ENCODE assay signal across 8 cellular contexts in the genomic region with DNA sequence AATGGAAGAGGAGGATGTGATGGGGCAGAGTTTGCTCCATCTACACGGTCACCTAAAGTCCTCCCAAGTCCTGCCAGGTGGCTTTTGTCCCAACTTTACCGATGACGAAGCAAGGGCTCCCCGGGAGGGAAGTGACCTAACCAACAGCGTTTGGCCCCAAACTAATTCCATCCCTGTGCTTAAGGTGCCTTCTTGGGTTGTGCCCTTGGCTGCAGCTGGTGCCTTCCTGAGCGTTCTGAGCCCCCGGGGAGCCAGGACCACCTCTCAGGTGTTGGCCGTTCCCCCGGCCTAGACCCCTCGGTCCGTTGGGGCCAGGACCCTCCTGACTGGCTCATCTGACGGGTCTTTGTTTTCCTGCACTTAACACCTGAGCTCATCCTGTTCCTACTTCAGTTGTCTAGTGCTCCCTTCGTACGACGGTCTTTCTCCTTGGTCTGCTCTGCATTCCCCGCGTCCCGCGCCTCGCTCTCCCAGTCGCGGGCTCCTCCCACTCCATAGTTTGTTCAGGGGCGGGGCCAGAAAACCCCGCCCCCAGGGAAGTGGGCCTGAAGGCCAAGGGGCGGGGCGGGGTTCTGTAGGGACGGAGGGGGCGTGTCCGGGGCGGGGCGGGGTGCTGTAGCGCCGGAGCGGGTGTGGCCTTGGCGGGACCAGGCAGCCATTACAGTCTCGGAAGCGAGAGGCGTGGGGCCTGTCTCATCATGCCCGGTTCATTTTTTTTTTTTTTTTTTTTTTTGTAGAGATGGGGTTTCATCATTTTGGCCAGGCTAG. TPM values are rescaled to one million over a fixed set of nuclear protein-coding genes. Genes with fewer than 3 reads are reported as not detected.
A peak's percentile ranks its signal among the peaks of the same experiment; 100 is the strongest.
DNase-seq lines count a peak whose midpoint lies in the region; ATAC-seq, FAIRE-seq and TF ChIP-seq lines count a peak whose summit lies in the region.

No MANE protein-coding gene starts in this region.

- no peak overlapping the region for H3K27ac ChIP-seq in RWPE2 (ENCODE audit: poor library complexity, severe bottlenecking)
- H3K27ac ChIP-seq in foreskin keratinocyte: no peak overlapping the region

- peak overlapping the region; percentile 33 for H3K4me3 ChIP-seq in AG04449 (ENCODE audit: low read depth, low read length)
- H3K4me3 ChIP-seq in RWPE2 (ENCODE audit: severe bottlenecking): no peak overlapping the region

- DNase-seq in AG04449 (ENCODE audit: low read depth, low spot score) (peak; percentile 9), GM19239 (ENCODE audit: insufficient read length, low spot score) (peak; percentile 88), KBM-7 (peak; percentile 90), RWPE2 (ENCODE audit: low spot score) (peak; percentile 97), activated gamma-delta T cell (lab: John Stamatoyannopoulos, UW) (peak; percentile 72), foreskin keratinocyte (peak; percentile 59 to 78), omental fat pad (ENCODE audit: low spot score) (peak; percentile 93), superior temporal gyrus (ENCODE audit: extremely low spot score) (peak; percentile 12)

- CTCF ChIA-PET in AG04449 (lab: Yijun Ruan, JAX): interaction anchor here (0.8 to 5.1 kb wide), 13 partner anchors 7 to 69 kb away, joined by 3 to 27 read pairs (median 4); partner anchors contain the start of gene ZNF205

- in situ Hi-C loops in KBM-7 (cut with MboI; ENCODE audit: low pct_unique_long_range_greater_than_20kb, low sequenced_read_pairs): no loop called here

- H3K27me3 ChIP-seq in RWPE2 (ENCODE audit: insufficient read depth, poor library complexity, severe bottlenecking): no peaks in the 10 kb centered on the region
- H3K27me3 ChIP-seq in foreskin keratinocyte: no peaks in the 10 kb centered on the region

- peak; percentile 86 for FAIRE-seq in GM19239 (lab: Jason Lieb, UNC)

- TF ChIP-seq CTCF in AG04449 (IDR thresholded peaks at IDR 0.05; ENCODE audit: insufficient read depth, low read length, missing control alignments) (no peak), RWPE2 (IDR thresholded peaks at IDR 0.05; ENCODE audit: poor library complexity, severe bottlenecking) (no peak), foreskin keratinocyte (conservative IDR thresholded peaks at IDR 0.05) (no peak), omental fat pad (IDR thresholded peaks at IDR 0.05) (no peak)

- H3K4me1 ChIP-seq in RWPE2 (ENCODE audit: insufficient read depth, poor library complexity, severe bottlenecking) (peaks cover 6% of the 10 kb centered on the region), foreskin keratinocyte (no peaks in the 10 kb centered on the region)

- ATAC-seq in RWPE2 (ENCODE audit: low read depth) (peak; percentile 87), foreskin keratinocyte (peak; percentile 85), omental fat pad (ENCODE audit: low FRiP score) (peak; percentile 95)

- POLR2A ChIA-PET in AG04449 (lab: Yijun Ruan, JAX): no interaction called here

- H3K9me3 ChIP-seq in RWPE2 (ENCODE audit: severe bottlenecking): no peaks in the 10 kb centered on the region

- no peaks in the 10 kb centered on the region for H3K36me3 ChIP-seq in RWPE2 (ENCODE audit: low read depth)

RNA-seq across cellular contexts. Expression of gene ZSCAN10, which starts 0.8 kb away (rescaled TPM):
- not detected in 2 replicates for total RNA-seq in foreskin keratinocyte
- polyA plus RNA-seq in foreskin keratinocyte: not detected in 2 replicates
- under 1 TPM in 1 of 4 donors, not detected in 3; 0.28 TPM for total RNA-seq in omental fat pad

RNA-seq across cellular contexts. Expression of gene ZNF205, which starts 12.5 kb away (rescaled TPM):
- total RNA-seq in foreskin keratinocyte (16.7 and 17.2 TPM in 2 replicates), omental fat pad (10 to 100 TPM in 2 of 4 donors, 1 to 10 TPM in 2; 7.1 to 16.1 (median 9.7) TPM)
- 17.0 and 19.1 TPM in 2 replicates for polyA plus RNA-seq in foreskin keratinocyte

RNA-seq across cellular contexts. Expression of gene IL32, which starts 34.5 kb away (rescaled TPM):
- total RNA-seq in foreskin keratinocyte: 13.2 and 28.3 TPM in 2 replicates
- polyA plus RNA-seq in foreskin keratinocyte: 28.4 and 54.3 TPM in 2 replicates
- 10 to 100 TPM; 16.5 to 73.0 (median 25.6) TPM for total RNA-seq in omental fat pad

RNA-seq across cellular contexts. Expression of gene ZNF213, which starts 34.9 kb away (rescaled TPM):
- total RNA-seq in foreskin keratinocyte: 4.4 and 5.4 TPM in 2 replicates
- 5.7 and 6.5 TPM in 2 replicates for polyA plus RNA-seq in foreskin keratinocyte
- total RNA-seq in omental fat pad: 1 to 10 TPM; 1.8 to 4.1 (median 3.6) TPM

RNA-seq across cellular contexts. Expression of gene MMP25, which starts 53.6 kb away (rescaled TPM):
- total RNA-seq in foreskin keratinocyte (0.35 and 1.8 TPM in 2 replicates), omental fat pad (10 to 100 TPM in 1 of 4 donors, 1 to 10 TPM in 3; 1.2 to 38.8 (median 2.2) TPM)
- 0.69 and 1.9 TPM in 2 replicates for polyA plus RNA-seq in foreskin keratinocyte

Comparison
In these comparisons a context has a peak if more than half of its experiments do, and no peak if none do; other contexts are left out.
1. DNase-seq: peak in every context shown above with its lines; median percentile 97 in RWPE2; 93 in omental fat pad; 90 in KBM-7; 88 in GM19239; 72 in activated gamma-delta T cell; 68 in foreskin keratinocyte; 12 in superior temporal gyrus; 9 in AG04449.